In the genomic region with DNA sequence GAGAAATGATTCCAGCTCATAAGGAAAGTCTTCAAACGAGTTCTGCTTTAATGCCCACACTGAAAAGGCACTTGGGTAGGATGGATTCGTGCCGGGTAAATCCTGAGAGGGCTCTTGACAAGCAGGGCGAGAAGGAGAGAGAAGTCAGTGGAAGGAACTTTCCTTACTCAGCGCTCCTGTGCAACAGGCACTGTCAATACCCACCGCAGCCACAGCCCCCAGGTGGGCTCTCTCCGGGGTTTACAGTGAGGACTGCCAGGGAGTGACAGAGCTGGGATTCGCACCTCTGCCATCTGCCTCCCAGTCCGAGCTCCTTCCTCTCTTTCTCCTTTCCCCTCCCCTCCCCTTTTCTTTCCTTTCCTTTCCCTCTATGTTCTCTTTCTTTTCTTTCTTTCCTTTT, we compare ENCODE assay signal across 21 cellular contexts.
DNase-seq lines count a peak whose midpoint lies in the region; ATAC-seq and TF ChIP-seq lines count a peak whose summit lies in the region.
"Had no signal": no experiment of that assay in that cellular context is flagged by ENCODE, and none has a peak within 500 bp of the region (broad histone marks: within the 10 kb centered on the region; RNA-seq: fewer than 3 reads in every experiment).

No MANE protein-coding gene starts in this region.

- H3K36me3 Mint-ChIP-seq in central memory CD8-positive, alpha-beta T cell (ENCODE audit: insufficient read depth), result no peaks in the 10 kb centered on the region
- no peaks in the 10 kb centered on the region for H3K36me3 Mint-ChIP-seq in stimulated activated effector memory CD8-positive, alpha-beta T cell treated with anti-CD3 and anti-CD28 coated beads, Interleukin-12 subunit alpha, Interleukin-12 subunit beta, amount 100 ng/mL, for 72 hours
- H3K36me3 Mint-ChIP-seq in CD8-positive, alpha-beta T cell, result peaks cover 24% of the 10 kb centered on the region
- H3K36me3 Mint-ChIP-seq in natural killer cell, result no peaks in the 10 kb centered on the region

- intact Hi-C loops in left cardiac atrium (cut with DNase I), result no loop called here
- intact Hi-C loops in CD8-positive, alpha-beta T cell (cut with DNase I, micrococcal nuclease), result no loop called here
- intact Hi-C loops in natural killer cell (cut with micrococcal nuclease), result no loop called here

- H3K27ac ChIP-seq in right atrium auricular region, result no peak overlapping the region
- no peak overlapping the region for H3K27ac ChIP-seq in CD8-positive, alpha-beta T cell (ENCODE audit: low read depth, low read length)
- H3K27ac ChIP-seq: A549; BLaER1 treated with 17β-estradiol and CSF1 and Interleukin-3, amounts not matched to agents 10 nM and 100 nM had no signal

- CTCF ChIA-PET in CD8-positive, alpha-beta T cell (lab: Charles Lee), result no interaction called here

- DNase-seq in right atrium auricular region (ENCODE audit: low spot score) (peak; percentile 11), left cardiac atrium (no peak), NCI-H345 (lab: John Stamatoyannopoulos, UW) (peak; percentile 60), natural killer cell (no peak)
- DNase-seq in central memory CD8-positive, alpha-beta T cell (ENCODE audit: low spot score in 2 of 2), result no peak
- no peak for DNase-seq in stimulated activated effector memory CD8-positive, alpha-beta T cell treated with anti-CD3 and anti-CD28 coated beads, Interleukin-12 subunit alpha, Interleukin-12 subunit beta, amount 100 ng/mL, for 72 hours (ENCODE audit: low spot score in 2 of 2)
- no peak for DNase-seq in CD8-positive, alpha-beta T cell
- DNase-seq in effector CD8-positive, alpha-beta T cell (lab: John Stamatoyannopoulos, UW), result no peak
- DNase-seq: 8988T; ACHN; AML-193; BE2C; Caco-2; CD4-positive, alpha-beta T cell; DMS153; GOT3; H7; HCEC 1CT had no signal

- TF ChIP-seq CTCF in right atrium auricular region (IDR thresholded peaks at IDR 0.05) (no peak), natural killer cell (IDR thresholded peaks at IDR 0.05) (no peak)
- no peak for TF ChIP-seq CTCF in CD8-positive, alpha-beta T cell (IDR thresholded peaks at IDR 0.05)

- no peak overlapping the region for H3K4me3 Mint-ChIP-seq in central memory CD8-positive, alpha-beta T cell
- no peak overlapping the region for H3K4me3 Mint-ChIP-seq in stimulated activated effector memory CD8-positive, alpha-beta T cell treated with anti-CD3 and anti-CD28 coated beads, Interleukin-12 subunit alpha, Interleukin-12 subunit beta, amount 100 ng/mL, for 72 hours
- H3K4me3 Mint-ChIP-seq in CD8-positive, alpha-beta T cell, result no peak overlapping the region
- no peak overlapping the region for H3K4me3 Mint-ChIP-seq in natural killer cell
- H3K4me3 Mint-ChIP-seq: CD14-positive monocyte; CD4-positive, alpha-beta T cell had no signal

- H3K27ac Mint-ChIP-seq in central memory CD8-positive, alpha-beta T cell (ENCODE audit: low read depth), result peak overlapping the region; percentile 39
- peak overlapping the region; percentile 11 for H3K27ac Mint-ChIP-seq in stimulated activated effector memory CD8-positive, alpha-beta T cell treated with anti-CD3 and anti-CD28 coated beads, Interleukin-12 subunit alpha, Interleukin-12 subunit beta, amount 100 ng/mL, for 72 hours
- no peak overlapping the region for H3K27ac Mint-ChIP-seq in CD8-positive, alpha-beta T cell
- H3K27ac Mint-ChIP-seq in natural killer cell, result no peak overlapping the region
- H3K27ac Mint-ChIP-seq: CD14-positive monocyte; CD4-positive, alpha-beta T cell had no signal

- H3K4me1 ChIP-seq in right atrium auricular region, result no peaks in the 10 kb centered on the region
- H3K4me1 ChIP-seq in CD8-positive, alpha-beta T cell (ENCODE audit: insufficient read depth, low read length), result no peaks in the 10 kb centered on the region
- H3K4me1 ChIP-seq: Caco-2 had no signal

- POLR2A ChIA-PET in CD8-positive, alpha-beta T cell (lab: Charles Lee), result interaction anchor here (0.6 kb wide), 1 partner anchor 12 kb away, joined by 4 read pairs; no protein-coding TSS in a partner anchor

- no peak for ATAC-seq in left cardiac atrium
- ATAC-seq in central memory CD8-positive, alpha-beta T cell (replicated peaks; ENCODE audit: extremely low read depth, poor library complexity, severe bottlenecking), result no peak
- ATAC-seq in stimulated activated effector memory CD8-positive, alpha-beta T cell treated with anti-CD3 and anti-CD28 coated beads, Interleukin-12 subunit alpha, Interleukin-12 subunit beta, amount 100 ng/mL, for 72 hours, result no peak
- ATAC-seq in CD8-positive, alpha-beta T cell, result no peak
- ATAC-seq in natural killer cell, result no peak
- ATAC-seq: A549 had no signal

- H3K27me3 Mint-ChIP-seq in central memory CD8-positive, alpha-beta T cell, result no peaks in the 10 kb centered on the region
- no peaks in the 10 kb centered on the region for H3K27me3 Mint-ChIP-seq in CD8-positive, alpha-beta T cell (ENCODE audit: low read depth)
- peaks cover 4 to 7% of the 10 kb centered on the region in 2 donors for H3K27me3 Mint-ChIP-seq in natural killer cell (ENCODE audit: low read depth in 2 of 2)
- H3K27me3 Mint-ChIP-seq: CD4-positive, alpha-beta T cell had no signal

- H3K4me1 Mint-ChIP-seq in central memory CD8-positive, alpha-beta T cell, result peaks cover 15% of the 10 kb centered on the region
- H3K4me1 Mint-ChIP-seq in stimulated activated effector memory CD8-positive, alpha-beta T cell treated with anti-CD3 and anti-CD28 coated beads, Interleukin-12 subunit alpha, Interleukin-12 subunit beta, amount 100 ng/mL, for 72 hours, result peaks cover 20% of the 10 kb centered on the region
- peaks cover 5% of the 10 kb centered on the region for H3K4me1 Mint-ChIP-seq in CD8-positive, alpha-beta T cell (ENCODE audit: low read depth)
- H3K4me1 Mint-ChIP-seq in natural killer cell, result peaks cover 0 to 18% of the 10 kb centered on the region in 2 donors

- H3K4me3 ChIP-seq in right atrium auricular region, result no peak overlapping the region
- no peak overlapping the region for H3K4me3 ChIP-seq in CD8-positive, alpha-beta T cell (ENCODE audit: low read depth, low read length)
- H3K4me3 ChIP-seq: A549; BLaER1 treated with 17β-estradiol and CSF1 and Interleukin-3, amounts not matched to agents 10 nM and 100 nM had no signal

- H3K36me3 ChIP-seq in right atrium auricular region, result peaks cover 6% of the 10 kb centered on the region
- H3K36me3 ChIP-seq in CD8-positive, alpha-beta T cell (ENCODE audit: insufficient read depth, low read length), result no peaks in the 10 kb centered on the region
- H3K36me3 ChIP-seq: BE2C had no signal

- no peaks in the 10 kb centered on the region for H3K9me3 ChIP-seq in right atrium auricular region
- no peaks in the 10 kb centered on the region for H3K9me3 ChIP-seq in CD8-positive, alpha-beta T cell (ENCODE audit: low read length)
- H3K9me3 ChIP-seq: A549; BE2C; BLaER1 treated with 17β-estradiol and CSF1 and Interleukin-3, amounts not matched to agents 10 nM and 100 nM; Caco-2 had no signal

- no peaks in the 10 kb centered on the region for H3K9me3 Mint-ChIP-seq in central memory CD8-positive, alpha-beta T cell
- no peaks in the 10 kb centered on the region for H3K9me3 Mint-ChIP-seq in stimulated activated effector memory CD8-positive, alpha-beta T cell treated with anti-CD3 and anti-CD28 coated beads, Interleukin-12 subunit alpha, Interleukin-12 subunit beta, amount 100 ng/mL, for 72 hours
- no peaks in the 10 kb centered on the region for H3K9me3 Mint-ChIP-seq in CD8-positive, alpha-beta T cell
- H3K9me3 Mint-ChIP-seq in natural killer cell, result no peaks in the 10 kb centered on the region
- H3K9me3 Mint-ChIP-seq: CD4-positive, alpha-beta T cell had no signal

- no peaks in the 10 kb centered on the region for H3K27me3 ChIP-seq in right atrium auricular region
- H3K27me3 ChIP-seq in CD8-positive, alpha-beta T cell (ENCODE audit: insufficient read depth, low read length), result no peaks in the 10 kb centered on the region
- H3K27me3 ChIP-seq: BE2C; BLaER1 treated with 17β-estradiol and CSF1 and Interleukin-3, amounts not matched to agents 10 nM and 100 nM had no signal

Comparison
In these comparisons a context has a peak if more than half of its experiments do, and no peak if none do; other contexts are left out.
1. DNase-seq: peak in right atrium auricular region (single experiment) and NCI-H345 (single experiment); none in left cardiac atrium (single experiment), central memory CD8-positive, alpha-beta T cell (0 of 2), stimulated activated effector memory CD8-positive, alpha-beta T cell treated with anti-CD3 and anti-CD28 coated beads, Interleukin-12 subunit alpha, Interleukin-12 subunit beta, amount 100 ng/mL, for 72 hours (0 of 2), CD8-positive, alpha-beta T cell (0 of 7), natural killer cell (single experiment) and effector CD8-positive, alpha-beta T cell (single experiment).
2. H3K27ac Mint-ChIP-seq: peak in central memory CD8-positive, alpha-beta T cell (single experiment) and stimulated activated effector memory CD8-positive, alpha-beta T cell treated with anti-CD3 and anti-CD28 coated beads, Interleukin-12 subunit alpha, Interleukin-12 subunit beta, amount 100 ng/mL, for 72 hours (single experiment); none in CD8-positive, alpha-beta T cell (single experiment) and natural killer cell (0 of 2).